ENCODE assay signal across 23 cellular contexts in the genomic region with DNA sequence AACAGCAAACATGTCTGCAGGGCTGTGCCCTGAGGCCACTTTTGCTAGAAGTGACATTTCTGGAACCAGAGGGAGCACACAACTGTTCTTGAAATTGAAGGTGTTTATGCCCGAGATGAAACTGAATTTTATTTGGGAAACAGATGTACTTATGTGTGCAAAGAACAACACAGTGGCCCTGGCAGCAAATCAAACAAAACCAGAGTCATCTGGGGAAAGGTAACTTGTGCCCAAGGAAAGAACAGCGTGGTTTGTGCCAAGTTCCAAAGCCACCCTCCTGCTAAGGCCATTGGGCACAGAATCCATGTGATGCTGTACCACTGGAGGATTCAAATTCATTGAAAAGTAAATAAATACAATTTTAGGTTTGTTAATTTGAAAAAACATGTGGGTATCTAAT. TPM values are rescaled to one million over a fixed set of nuclear protein-coding genes. Genes with fewer than 3 reads are reported as not detected.
"Had no signal": no experiment of that assay in that cellular context is flagged by ENCODE, and none has a peak within 500 bp of the region (broad histone marks: within the 10 kb centered on the region; RNA-seq: fewer than 3 reads in every experiment).

No MANE protein-coding gene starts in this region.

- DNase-seq: activated B cell treated with CpG ODN at 0.5 μM for 24 hours; activated CD4-positive, alpha-beta T cell treated with anti-CD3 and anti-CD28 coated beads for 1 hour; activated CD4-positive, alpha-beta T cell treated with anti-CD3 and anti-CD28 coated beads, Interleukin-2, amount 10 ng/mL, durations not matched to agents 24 days and 14 days; activated CD4-positive, alpha-beta T cell treated with anti-CD3 and anti-CD28 coated beads, Interleukin-2, amount 50 U/mL, for 48 hours; activated CD8-positive, alpha-beta memory T cell treated with anti-CD3 and anti-CD28 coated beads, Interleukin-2, amount 10 ng/mL, durations not matched to agents 7 days and 5 days; activated effector memory CD4-positive, alpha-beta T cell treated with anti-CD3 and anti-CD28 coated beads, Interleukin-2, amount 50 U/mL, for 16 hours; activated naive CD4-positive, alpha-beta T cell treated with Interleukin-2 at 50 U/mL for 16 hours; activated naive CD8-positive, alpha-beta T cell treated with anti-CD3 and anti-CD28 coated beads, Interleukin-2, amount 50 U/mL, for 24 hours; activated T-cell treated with anti-CD3 and anti-CD28 coated beads, Interleukin-2, amount 50 U/mL, for 24 hours; amniotic stem cell; MM.1S; NCI-H1105; NCI-H1436; NCI-H1694 treated with DMSO at 0.1 percent for 48 hours; NCI-H2029 treated with DMSO at 0.1 percent for 48 hours; NCI-H345; NCI-H510A; NCI-H526 treated with DMSO at 0.1 percent for 48 hours; NCI-H82; SHP77 treated with DMSO at 0.1 percent for 48 hours had no signal

- H3K27ac ChIP-seq: ascending aorta, body of pancreas had no signal

- H3K27me3 ChIP-seq: ascending aorta, body of pancreas had no signal

- H3K4me3 ChIP-seq: ascending aorta, body of pancreas had no signal

- H3K9me3 ChIP-seq: ascending aorta, body of pancreas had no signal

- H3K36me3 ChIP-seq: ascending aorta had no signal

- ATAC-seq: activated CD8-positive, alpha-beta memory T cell treated with anti-CD3 and anti-CD28 coated beads, Interleukin-2, amount 10 ng/mL, durations not matched to agents 7 days and 5 days; activated naive CD4-positive, alpha-beta T cell treated with anti-CD3 and anti-CD28 coated beads, Interleukin-2, amount 50 U/mL, for 72 hours; activated naive CD8-positive, alpha-beta T cell treated with anti-CD3 and anti-CD28 coated beads, Interleukin-2, amount 50 U/mL, for 24 hours had no signal

RNA-seq across cellular contexts. Expression of gene RARRES1, which starts 31.2 kb away (rescaled TPM):
- total RNA-seq: activated B cell treated with CpG ODN at 0.5 μM for 24 hours; activated CD4-positive, alpha-beta T cell treated with anti-CD3 and anti-CD28 coated beads, Interleukin-2, amount 10 ng/mL, durations not matched to agents 24 days and 14 days; activated CD8-positive, alpha-beta memory T cell treated with anti-CD3 and anti-CD28 coated beads, Interleukin-2, amount 10 ng/mL, durations not matched to agents 7 days and 5 days; activated naive CD4-positive, alpha-beta T cell treated with anti-CD3 and anti-CD28 coated beads, Interleukin-2, amount 50 U/mL, for 72 hours had no signal
